Comparison of ENCODE assay signal across 31 cellular contexts in genomic region chr18:33557706-33558105, GRCh38. TPM values are rescaled to one million over a fixed set of nuclear protein-coding genes. Genes with fewer than 3 reads are reported as not detected.
"Had no signal": no experiment of that assay in that cellular context is flagged by ENCODE, and none has a peak within 500 bp of the region (broad histone marks: within the 10 kb centered on the region; RNA-seq: fewer than 3 reads in every experiment).

No MANE protein-coding gene starts in this region.

- H3K27me3 Mint-ChIP-seq: activated B cell treated with CpG ODN at 0.5 μM for 24 hours; activated CD8-positive, alpha-beta memory T cell treated with anti-CD3 and anti-CD28 coated beads, Interleukin-2, amount 10 ng/mL, durations not matched to agents 7 days and 5 days; activated naive CD4-positive, alpha-beta T cell treated with anti-CD3 and anti-CD28 coated beads, Interleukin-2, amount 10 ng/mL, durations not matched to agents 7 days and 5 days; activated naive CD8-positive, alpha-beta T cell treated with anti-CD3 and anti-CD28 coated beads, Interleukin-2, amount 10 ng/mL, durations not matched to agents 7 days and 5 days; effector memory CD8-positive, alpha-beta T cell; T-helper 17 cell had no signal

- H3K4me3 Mint-ChIP-seq: activated B cell treated with CpG ODN at 0.5 μM for 24 hours; activated CD8-positive, alpha-beta memory T cell treated with anti-CD3 and anti-CD28 coated beads, Interleukin-2, amount 10 ng/mL, durations not matched to agents 7 days and 5 days; activated CD8-positive, alpha-beta T cell treated with anti-CD3 and anti-CD28 coated beads, Interleukin-2, amount 10 ng/mL, durations not matched to agents 7 days and 5 days; activated naive CD4-positive, alpha-beta T cell treated with anti-CD3 and anti-CD28 coated beads, Interleukin-2, amount 10 ng/mL, durations not matched to agents 7 days and 5 days; activated naive CD8-positive, alpha-beta T cell treated with anti-CD3 and anti-CD28 coated beads, Interleukin-2, amount 10 ng/mL, durations not matched to agents 7 days and 5 days; activated T-cell treated with anti-CD3 and anti-CD28 coated beads, Interleukin-2, amount 50 U/mL, for 72 hours; brain; effector memory CD8-positive, alpha-beta T cell; T-helper 17 cell; T-helper 2 cell treated with Interferon-gamma antibody and Interleukin-4, amounts not matched to agents 5 μg/mL and 100 μg/mL, for 36 hours had no signal

- H3K27ac ChIP-seq: ascending aorta, esophagus squamous epithelium, WERI-Rb-1 had no signal

- H3K27ac Mint-ChIP-seq: activated B cell treated with CpG ODN at 0.5 μM for 24 hours; activated CD8-positive, alpha-beta memory T cell treated with anti-CD3 and anti-CD28 coated beads, Interleukin-2, amount 10 ng/mL, durations not matched to agents 7 days and 5 days; activated CD8-positive, alpha-beta T cell treated with anti-CD3 and anti-CD28 coated beads, Interleukin-2, amount 10 ng/mL, durations not matched to agents 7 days and 5 days; activated naive CD4-positive, alpha-beta T cell treated with anti-CD3 and anti-CD28 coated beads, Interleukin-2, amount 10 ng/mL, durations not matched to agents 7 days and 5 days; activated naive CD4-positive, alpha-beta T cell treated with anti-CD3 and anti-CD28 coated beads, Interleukin-2, amount 50 U/mL, for 72 hours; activated naive CD8-positive, alpha-beta T cell treated with anti-CD3 and anti-CD28 coated beads, Interleukin-2, amount 10 ng/mL, durations not matched to agents 7 days and 5 days; activated T-cell treated with anti-CD3 and anti-CD28 coated beads, Interleukin-2, amount 50 U/mL, for 72 hours; brain; effector memory CD8-positive, alpha-beta T cell; T-helper 17 cell; T-helper 2 cell treated with Interferon-gamma antibody and Interleukin-4, amounts not matched to agents 5 μg/mL and 100 μg/mL, for 36 hours had no signal

- H3K36me3 Mint-ChIP-seq: activated CD8-positive, alpha-beta memory T cell treated with anti-CD3 and anti-CD28 coated beads, Interleukin-2, amount 10 ng/mL, durations not matched to agents 7 days and 5 days; activated naive CD4-positive, alpha-beta T cell treated with anti-CD3 and anti-CD28 coated beads, Interleukin-2, amount 10 ng/mL, durations not matched to agents 7 days and 5 days; activated naive CD4-positive, alpha-beta T cell treated with anti-CD3 and anti-CD28 coated beads, Interleukin-2, amount 50 U/mL, for 72 hours; activated naive CD8-positive, alpha-beta T cell treated with anti-CD3 and anti-CD28 coated beads, Interleukin-2, amount 10 ng/mL, durations not matched to agents 7 days and 5 days; brain had no signal

- DNase-seq: activated B cell treated with CpG ODN at 0.5 μM for 24 hours; activated CD4-positive, alpha-beta T cell treated with anti-CD3 and anti-CD28 coated beads for 48 hours; activated CD4-positive, alpha-beta T cell treated with anti-CD3 and anti-CD28 coated beads, Interleukin-2, amount 50 U/mL, for 1 hour; activated CD4-positive, alpha-beta T cell treated with anti-CD3 and anti-CD28 coated beads, Interleukin-2, amount 50 U/mL, for 48 hours; activated CD8-positive, alpha-beta memory T cell treated with anti-CD3 and anti-CD28 coated beads, Interleukin-2, amount 10 ng/mL, durations not matched to agents 7 days and 5 days; activated CD8-positive, alpha-beta memory T cell treated with anti-CD3 and anti-CD28 coated beads, Interleukin-2, amount 50 U/mL, for 4 hours; activated CD8-positive, alpha-beta T cell treated with anti-CD3 and anti-CD28 coated beads, Interleukin-2, amount 10 ng/mL, durations not matched to agents 7 days and 5 days; activated gamma-delta T cell; activated naive CD4-positive, alpha-beta T cell; activated naive CD4-positive, alpha-beta T cell treated with anti-CD3 and anti-CD28 coated beads, Interleukin-2, amount 10 ng/mL, durations not matched to agents 7 days and 5 days; activated naive CD8-positive, alpha-beta T cell treated with anti-CD3 and anti-CD28 coated beads, Interleukin-2, amount 10 ng/mL, durations not matched to agents 7 days and 5 days; activated T-cell treated with anti-CD3 and anti-CD28 coated beads, Interleukin-2, amount 50 U/mL, for 1 hour; activated T-cell treated with anti-CD3 and anti-CD28 coated beads, Interleukin-2, amount 50 U/mL, for 72 hours; caudate nucleus; cortex of kidney; dermis blood vessel endothelial cell; effector CD4-positive, alpha-beta T cell; effector memory CD8-positive, alpha-beta T cell; esophagus squamous epithelium; head of caudate nucleus; hippocampal formation; T-helper 1 cell; T-helper 17 cell; T1000; WERI-Rb-1 had no signal

- H3K9me3 Mint-ChIP-seq: activated B cell treated with CpG ODN at 0.5 μM for 24 hours; activated naive CD4-positive, alpha-beta T cell treated with anti-CD3 and anti-CD28 coated beads, Interleukin-2, amount 10 ng/mL, durations not matched to agents 7 days and 5 days; activated naive CD8-positive, alpha-beta T cell treated with anti-CD3 and anti-CD28 coated beads, Interleukin-2, amount 10 ng/mL, durations not matched to agents 7 days and 5 days; brain; T-helper 2 cell treated with Interferon-gamma antibody and Interleukin-4, amounts not matched to agents 5 μg/mL and 100 μg/mL, for 36 hours had no signal

- ATAC-seq: activated CD4-positive, CD25-positive, alpha-beta regulatory T cell treated with anti-CD3 and anti-CD28 coated beads, Interleukin-2, amount 50 U/mL, for 24 hours; activated CD8-positive, alpha-beta memory T cell treated with anti-CD3 and anti-CD28 coated beads, Interleukin-2, amount 10 ng/mL, durations not matched to agents 7 days and 5 days; activated CD8-positive, alpha-beta T cell treated with anti-CD3 and anti-CD28 coated beads, Interleukin-2, amount 10 ng/mL, durations not matched to agents 7 days and 5 days; activated naive CD4-positive, alpha-beta T cell treated with anti-CD3 and anti-CD28 coated beads, Interleukin-2, amount 50 U/mL, for 72 hours; activated T-cell treated with anti-CD3 and anti-CD28 coated beads, Interleukin-2, amount 50 U/mL, for 72 hours; effector memory CD8-positive, alpha-beta T cell; T-helper 17 cell had no signal

- H3K4me1 Mint-ChIP-seq: activated B cell treated with CpG ODN at 0.5 μM for 24 hours; activated CD8-positive, alpha-beta memory T cell treated with anti-CD3 and anti-CD28 coated beads, Interleukin-2, amount 10 ng/mL, durations not matched to agents 7 days and 5 days; activated naive CD8-positive, alpha-beta T cell treated with anti-CD3 and anti-CD28 coated beads, Interleukin-2, amount 10 ng/mL, durations not matched to agents 7 days and 5 days; T-helper 17 cell had no signal

RNA-seq across cellular contexts. Expression of gene ASXL3, which starts 20.3 kb away (rescaled TPM):
- total RNA-seq: activated B cell treated with CpG ODN at 0.5 μM for 24 hours; activated CD8-positive, alpha-beta memory T cell treated with anti-CD3 and anti-CD28 coated beads for 36 hours; activated CD8-positive, alpha-beta memory T cell treated with anti-CD3 and anti-CD28 coated beads, Interleukin-2, amount 10 ng/mL, durations not matched to agents 7 days and 5 days; activated CD8-positive, alpha-beta T cell treated with anti-CD3 and anti-CD28 coated beads, Interleukin-2, amount 10 ng/mL, durations not matched to agents 7 days and 5 days; activated naive CD4-positive, alpha-beta T cell treated with anti-CD3 and anti-CD28 coated beads, Interleukin-2, amount 50 U/mL, for 72 hours; activated naive CD8-positive, alpha-beta T cell treated with anti-CD3 and anti-CD28 coated beads, Interleukin-2, amount 10 ng/mL, durations not matched to agents 7 days and 5 days; activated T-cell treated with anti-CD3 and anti-CD28 coated beads, Interleukin-2, amount 50 U/mL, for 72 hours; dermis blood vessel endothelial cell; T-helper 17 cell had no signal
